28 cellular contexts compared by ENCODE assay signal in the genomic region with DNA sequence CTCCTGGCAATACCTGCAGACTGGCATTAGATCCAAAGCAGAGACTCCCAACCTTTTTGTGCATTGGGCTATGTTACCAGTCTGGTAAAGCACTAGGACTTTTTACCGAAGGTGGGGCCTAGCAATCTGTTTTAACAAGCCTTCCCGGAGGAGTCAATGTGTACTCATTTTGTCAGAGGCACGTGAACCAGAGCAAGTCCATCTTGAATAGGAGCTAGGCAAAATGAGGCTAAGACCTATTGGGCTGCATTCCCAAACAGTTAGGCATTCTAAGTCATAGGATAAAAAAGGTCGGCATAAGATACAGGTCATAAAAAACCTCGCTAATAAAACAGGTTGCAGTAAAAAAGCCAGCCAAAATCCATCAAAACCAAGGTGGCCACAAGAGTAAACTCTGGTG.
"Had no signal": no experiment of that assay in that cellular context is flagged by ENCODE, and none has a peak within 500 bp of the region (broad histone marks: within the 10 kb centered on the region; RNA-seq: fewer than 3 reads in every experiment).

No MANE protein-coding gene starts in this region.

- H3K27me3 ChIP-seq: left lung, neural progenitor cell, neutrophil, right atrium auricular region, stomach, testis, thyroid gland, upper lobe of right lung had no signal

- H3K27me3 Mint-ChIP-seq: naive B cell; stimulated activated naive B cell treated with anti-CD40 and anti-IgM and Interleukin-4, amounts not matched to agents 10 μg/mL and 1 μg/mL and 100 μg/mL, for 72 hours had no signal

- H3K4me1 ChIP-seq: left lung, lower lobe of right lung, parathyroid adenoma, right atrium auricular region, testis, upper lobe of right lung had no signal

- H3K9me3 Mint-ChIP-seq: natural killer cell had no signal

- H3K9me3 ChIP-seq: left lung, lower lobe of right lung, neutrophil, right atrium auricular region, stomach, testis, thyroid gland, upper lobe of right lung had no signal

- H3K27ac ChIP-seq: left lung, lower lobe of right lung, neural progenitor cell, neutrophil, parathyroid adenoma, right atrium auricular region, skin epidermis, stomach, testis, thyroid gland, upper lobe of right lung had no signal

- DNase-seq: hippocampal formation; kidney glomerular epithelial cell; left cardiac atrium; left lung; lower lobe of right lung; mammary epithelial cell; mesenchymal stem cell; naive B cell; natural killer cell; nephron progenitor cell; occipital lobe; stimulated activated CD4-positive, alpha-beta T cell treated with anti-CD3 and anti-CD28 coated beads, Interleukin-12 subunit alpha, Interleukin-12 subunit beta, amount 100 ng/mL, for 4 hours; stimulated activated CD4-positive, alpha-beta T cell treated with anti-CD3 and anti-CD28 coated beads, Interleukin-15, amount 100 ng/mL, for 24 hours; stimulated activated CD4-positive, alpha-beta T cell treated with anti-CD3 and anti-CD28 coated beads, Interleukin-2, amount 100 ng/mL, for 24 hours; stimulated activated CD4-positive, alpha-beta T cell treated with anti-CD3 and anti-CD28 coated beads, Interleukin-4, amount 100 ng/mL, for 1 hour; stimulated activated naive B cell treated with anti-CD40 and anti-IgM and Interleukin-4, amounts not matched to agents 10 μg/mL and 1 μg/mL and 100 μg/mL, for 72 hours; stimulated activated naive CD8-positive, alpha-beta T cell treated with anti-CD3 and anti-CD28 coated beads, Interleukin-15, Interleukin-2, amounts not matched to agents 100 U/mL and 50 U/mL, for 24 hours; stomach; testis; thyroid gland; trophoblast cell; upper lobe of right lung had no signal

- H3K4me3 ChIP-seq: left lung, lower lobe of right lung, neural progenitor cell, right atrium auricular region, skin epidermis, stomach, testis, thyroid gland, upper lobe of right lung had no signal

- H3K4me1 Mint-ChIP-seq: neural progenitor cell; stimulated activated naive B cell treated with anti-CD40 and anti-IgM and Interleukin-4, amounts not matched to agents 10 μg/mL and 1 μg/mL and 100 μg/mL, for 72 hours had no signal

- ATAC-seq: left cardiac atrium; left lung; lower lobe of right lung; natural killer cell; sciatic nerve; stimulated activated naive B cell treated with anti-CD40 and anti-IgM and Interleukin-4, amounts not matched to agents 10 μg/mL and 1 μg/mL and 100 μg/mL, for 72 hours; stimulated activated naive CD8-positive, alpha-beta T cell treated with anti-CD3 and anti-CD28 coated beads, Interleukin-15, Interleukin-2, amounts not matched to agents 100 U/mL and 50 U/mL, for 24 hours; upper lobe of right lung had no signal

- H3K36me3 Mint-ChIP-seq: naive B cell; natural killer cell; stimulated activated naive B cell treated with anti-CD40 and anti-IgM and Interleukin-4, amounts not matched to agents 10 μg/mL and 1 μg/mL and 100 μg/mL, for 72 hours had no signal

- H3K4me3 Mint-ChIP-seq: naive B cell; natural killer cell; nephron progenitor cell; neural progenitor cell; stimulated activated naive B cell treated with anti-CD40 and anti-IgM and Interleukin-4, amounts not matched to agents 10 μg/mL and 1 μg/mL and 100 μg/mL, for 72 hours had no signal

- H3K36me3 ChIP-seq: left lung, lower lobe of right lung, neural progenitor cell, neutrophil, right atrium auricular region, stomach, thyroid gland, upper lobe of right lung had no signal

- H3K27ac Mint-ChIP-seq: naive B cell; natural killer cell; nephron progenitor cell; neural progenitor cell; stimulated activated naive B cell treated with anti-CD40 and anti-IgM and Interleukin-4, amounts not matched to agents 10 μg/mL and 1 μg/mL and 100 μg/mL, for 72 hours had no signal
